Comparison of ENCODE assay signal across 13 cellular contexts in genomic region chr11:12394601-12395000, GRCh38. TPM values are rescaled to one million over a fixed set of nuclear protein-coding genes. Genes with fewer than 3 reads are reported as not detected.
A peak's percentile ranks its signal among the peaks of the same experiment; 100 is the strongest.
DNase-seq lines count a peak whose midpoint lies in the region; TF ChIP-seq lines count a peak whose summit lies in the region.
"Had no signal": no experiment of that assay in that cellular context is flagged by ENCODE, and none has a peak within 500 bp of the region (broad histone marks: within the 10 kb centered on the region; RNA-seq: fewer than 3 reads in every experiment).

No MANE protein-coding gene starts in this region.

- peak overlapping the region; percentile 14 for H3K27ac Mint-ChIP-seq in osteocyte (ENCODE audit: unreplicated experiment)

- H3K27me3 ChIP-seq in esophagus squamous epithelium (no peaks in the 10 kb centered on the region), stomach smooth muscle (ENCODE audit: control insufficient read depth in 1 of 2, insufficient read depth in 2 of 2, low read length in 2 of 2) (no peaks in the 10 kb centered on the region)
- H3K27me3 ChIP-seq: BE2C had no signal

- peaks cover 10% of the 10 kb centered on the region for H3K36me3 Mint-ChIP-seq in osteocyte (ENCODE audit: unreplicated experiment)

- H3K4me1 Mint-ChIP-seq in osteocyte (ENCODE audit: unreplicated experiment): peaks cover 61% of the 10 kb centered on the region

- H3K4me1 ChIP-seq in esophagus squamous epithelium (peaks cover 7 to 51% (median 23%) of the 10 kb centered on the region in 3 donors), stomach smooth muscle (ENCODE audit: control insufficient read depth, insufficient read depth, low read length) (peaks cover 50% of the 10 kb centered on the region)
- H3K4me1 ChIP-seq: HAP-1 had no signal

- H3K27me3 Mint-ChIP-seq in osteocyte (ENCODE audit: unreplicated experiment): no peaks in the 10 kb centered on the region

- no peak for DNase-seq in esophagus squamous epithelium (lab: John Stamatoyannopoulos, UW)
- DNase-seq in osteocyte (ENCODE audit: extremely low spot score, unreplicated experiment): no peak
- DNase-seq in kidney glomerular epithelial cell (lab: John Stamatoyannopoulos, UW): no peak
- DNase-seq in effector CD8-positive, alpha-beta T cell (lab: John Stamatoyannopoulos, UW): no peak
- no peak for DNase-seq in iPS-NIHi7 (ENCODE audit: extremely low spot score)
- DNase-seq: BE2C; CD4-positive, alpha-beta memory T cell; DMS79 had no signal

- peaks cover 12% of the 10 kb centered on the region for H3K9me3 Mint-ChIP-seq in osteocyte (ENCODE audit: unreplicated experiment)

- no peak overlapping the region for H3K4me3 ChIP-seq in esophagus squamous epithelium
- no peak overlapping the region for H3K4me3 ChIP-seq in stomach smooth muscle (ENCODE audit: low read length in 2 of 2)
- H3K4me3 ChIP-seq: A549, GM12878, HAP-1 had no signal

- TF ChIP-seq CTCF in esophagus squamous epithelium (IDR thresholded peaks at IDR 0.05) (no peak), osteocyte (IDR thresholded peaks at IDR 0.05) (no peak)

- no peak overlapping the region for H3K9ac ChIP-seq in stomach smooth muscle (ENCODE audit: low read length in 2 of 2)

- intact Hi-C loops in esophagus squamous epithelium (cut with DNase I): no loop called here

- no peaks in the 10 kb centered on the region for H3K9me3 ChIP-seq in esophagus squamous epithelium
- peaks cover 0 to 3% of the 10 kb centered on the region in 2 donors for H3K9me3 ChIP-seq in stomach smooth muscle (ENCODE audit: control insufficient read depth in 2 of 2, low read length in 2 of 2)
- H3K9me3 ChIP-seq: A549, BE2C, HAP-1 had no signal

- TF ChIP-seq POLR2A in esophagus squamous epithelium (IDR thresholded peaks at IDR 0.05): no peak

- H3K36me3 ChIP-seq in esophagus squamous epithelium: no peaks in the 10 kb centered on the region
- H3K36me3 ChIP-seq in stomach smooth muscle (ENCODE audit: control insufficient read depth in 2 of 2, insufficient read depth in 2 of 2, low read length in 2 of 2): peaks cover 0 to 3% of the 10 kb centered on the region in 2 donors
- H3K36me3 ChIP-seq: BE2C, HAP-1 had no signal

- H3K27ac ChIP-seq in esophagus squamous epithelium (peak overlapping the region in 3 of 4 donors; percentile 35 to 87 (median 46)), stomach smooth muscle (ENCODE audit: low read length) (peak overlapping the region; percentile 97)
- H3K27ac ChIP-seq: A549, C4-2B had no signal

- WGBS in esophagus squamous epithelium, 2 donors: 85 to 94% methylated on average over 3 to 6 of the region's 6 CpGs

- H3K4me3 Mint-ChIP-seq in osteocyte (ENCODE audit: unreplicated experiment): no peak overlapping the region
- H3K4me3 Mint-ChIP-seq: CD4-positive, alpha-beta memory T cell had no signal

RNA-seq across cellular contexts. Expression of gene PARVA, which starts 17.2 kb away (rescaled TPM):
- total RNA-seq in esophagus squamous epithelium (10 to 100 TPM in 3 of 4 donors, 1 to 10 TPM in 1; 8.6 to 66.9 (median 16.2) TPM), osteocyte (144 and 148 TPM in 2 replicates)
